Comparison of ENCODE assay signal across 35 cellular contexts in the genomic region with DNA sequence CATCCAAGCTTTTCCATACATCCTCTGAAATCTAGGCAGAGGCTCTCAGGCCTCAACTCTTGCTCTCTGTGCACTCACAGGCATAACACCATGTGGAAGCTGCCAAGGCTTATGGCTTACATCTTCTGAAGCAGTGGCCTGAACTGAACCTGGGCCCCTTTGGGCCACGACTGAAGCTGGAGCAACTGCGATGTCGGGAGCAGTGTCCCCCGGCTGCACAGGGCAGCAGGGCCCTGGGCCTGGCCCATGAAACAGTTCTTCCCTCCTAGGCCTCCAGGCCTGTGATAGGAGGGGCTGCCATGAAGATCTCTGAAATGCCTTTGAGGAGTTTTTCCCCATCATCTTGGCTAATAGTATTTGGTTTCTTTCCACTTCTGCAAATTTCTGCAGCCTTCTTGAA.
"Had no signal": no experiment of that assay in that cellular context is flagged by ENCODE, and none has a peak within 500 bp of the region (broad histone marks: within the 10 kb centered on the region; RNA-seq: fewer than 3 reads in every experiment).

No MANE protein-coding gene starts in this region.

- H3K36me3 ChIP-seq: MG63 had no signal

- DNase-seq: Karpas-422, Kasumi-1, MG63, MM.1S, MV-4-11, NCI-H1048, NCI-H1092, NCI-H1092 treated with DMSO at 0.1 percent for 48 hours, NCI-H1105, NCI-H1105 treated with DMSO at 0.1 percent for 48 hours, NCI-H1417, NCI-H1417 treated with DMSO at 0.1 percent for 48 hours, NCI-H1436, NCI-H1436 treated with DMSO at 0.1 percent for 48 hours, NCI-H146, NCI-H1694, NCI-H1694 treated with DMSO at 0.1 percent for 48 hours, NCI-H187, NCI-H187 treated with DMSO at 0.1 percent for 48 hours, NCI-H1930, NCI-H2029, NCI-H2029 treated with DMSO at 0.1 percent for 48 hours, NCI-H2081, NCI-H2081 treated with DMSO at 0.1 percent for 48 hours, NCI-H2107, NCI-H2171, NCI-H2171 treated with DMSO at 0.1 percent for 48 hours, NCI-H2227 treated with DMSO at 0.1 percent for 48 hours, NCI-H226, NCI-H345, NCI-H446, NCI-H446 treated with DMSO at 0.1 percent for 48 hours, NCI-H510A, NCI-H510A treated with DMSO at 0.1 percent for 48 hours, NCI-H524 had no signal

- H3K9me3 ChIP-seq: MG63 had no signal

- H3K4me3 ChIP-seq: MG63 had no signal
